In genomic region chr5:1507961-1508678, GRCh38 we compare ENCODE assay signal across 1 cellular context.
TF ChIP-seq lines count a peak whose summit lies in the region.

No MANE protein-coding gene starts in this region.

TF ChIP-seq in GM23338, 12 proteins besides CTCF, POLR2A, EP300 and RAD21 (continued from another document):
- TF ChIP-seq ZNF114 (CRISPR knock-in tag; IDR thresholded peaks at IDR 0.05): no peak
- TF ChIP-seq, protein P1, sequence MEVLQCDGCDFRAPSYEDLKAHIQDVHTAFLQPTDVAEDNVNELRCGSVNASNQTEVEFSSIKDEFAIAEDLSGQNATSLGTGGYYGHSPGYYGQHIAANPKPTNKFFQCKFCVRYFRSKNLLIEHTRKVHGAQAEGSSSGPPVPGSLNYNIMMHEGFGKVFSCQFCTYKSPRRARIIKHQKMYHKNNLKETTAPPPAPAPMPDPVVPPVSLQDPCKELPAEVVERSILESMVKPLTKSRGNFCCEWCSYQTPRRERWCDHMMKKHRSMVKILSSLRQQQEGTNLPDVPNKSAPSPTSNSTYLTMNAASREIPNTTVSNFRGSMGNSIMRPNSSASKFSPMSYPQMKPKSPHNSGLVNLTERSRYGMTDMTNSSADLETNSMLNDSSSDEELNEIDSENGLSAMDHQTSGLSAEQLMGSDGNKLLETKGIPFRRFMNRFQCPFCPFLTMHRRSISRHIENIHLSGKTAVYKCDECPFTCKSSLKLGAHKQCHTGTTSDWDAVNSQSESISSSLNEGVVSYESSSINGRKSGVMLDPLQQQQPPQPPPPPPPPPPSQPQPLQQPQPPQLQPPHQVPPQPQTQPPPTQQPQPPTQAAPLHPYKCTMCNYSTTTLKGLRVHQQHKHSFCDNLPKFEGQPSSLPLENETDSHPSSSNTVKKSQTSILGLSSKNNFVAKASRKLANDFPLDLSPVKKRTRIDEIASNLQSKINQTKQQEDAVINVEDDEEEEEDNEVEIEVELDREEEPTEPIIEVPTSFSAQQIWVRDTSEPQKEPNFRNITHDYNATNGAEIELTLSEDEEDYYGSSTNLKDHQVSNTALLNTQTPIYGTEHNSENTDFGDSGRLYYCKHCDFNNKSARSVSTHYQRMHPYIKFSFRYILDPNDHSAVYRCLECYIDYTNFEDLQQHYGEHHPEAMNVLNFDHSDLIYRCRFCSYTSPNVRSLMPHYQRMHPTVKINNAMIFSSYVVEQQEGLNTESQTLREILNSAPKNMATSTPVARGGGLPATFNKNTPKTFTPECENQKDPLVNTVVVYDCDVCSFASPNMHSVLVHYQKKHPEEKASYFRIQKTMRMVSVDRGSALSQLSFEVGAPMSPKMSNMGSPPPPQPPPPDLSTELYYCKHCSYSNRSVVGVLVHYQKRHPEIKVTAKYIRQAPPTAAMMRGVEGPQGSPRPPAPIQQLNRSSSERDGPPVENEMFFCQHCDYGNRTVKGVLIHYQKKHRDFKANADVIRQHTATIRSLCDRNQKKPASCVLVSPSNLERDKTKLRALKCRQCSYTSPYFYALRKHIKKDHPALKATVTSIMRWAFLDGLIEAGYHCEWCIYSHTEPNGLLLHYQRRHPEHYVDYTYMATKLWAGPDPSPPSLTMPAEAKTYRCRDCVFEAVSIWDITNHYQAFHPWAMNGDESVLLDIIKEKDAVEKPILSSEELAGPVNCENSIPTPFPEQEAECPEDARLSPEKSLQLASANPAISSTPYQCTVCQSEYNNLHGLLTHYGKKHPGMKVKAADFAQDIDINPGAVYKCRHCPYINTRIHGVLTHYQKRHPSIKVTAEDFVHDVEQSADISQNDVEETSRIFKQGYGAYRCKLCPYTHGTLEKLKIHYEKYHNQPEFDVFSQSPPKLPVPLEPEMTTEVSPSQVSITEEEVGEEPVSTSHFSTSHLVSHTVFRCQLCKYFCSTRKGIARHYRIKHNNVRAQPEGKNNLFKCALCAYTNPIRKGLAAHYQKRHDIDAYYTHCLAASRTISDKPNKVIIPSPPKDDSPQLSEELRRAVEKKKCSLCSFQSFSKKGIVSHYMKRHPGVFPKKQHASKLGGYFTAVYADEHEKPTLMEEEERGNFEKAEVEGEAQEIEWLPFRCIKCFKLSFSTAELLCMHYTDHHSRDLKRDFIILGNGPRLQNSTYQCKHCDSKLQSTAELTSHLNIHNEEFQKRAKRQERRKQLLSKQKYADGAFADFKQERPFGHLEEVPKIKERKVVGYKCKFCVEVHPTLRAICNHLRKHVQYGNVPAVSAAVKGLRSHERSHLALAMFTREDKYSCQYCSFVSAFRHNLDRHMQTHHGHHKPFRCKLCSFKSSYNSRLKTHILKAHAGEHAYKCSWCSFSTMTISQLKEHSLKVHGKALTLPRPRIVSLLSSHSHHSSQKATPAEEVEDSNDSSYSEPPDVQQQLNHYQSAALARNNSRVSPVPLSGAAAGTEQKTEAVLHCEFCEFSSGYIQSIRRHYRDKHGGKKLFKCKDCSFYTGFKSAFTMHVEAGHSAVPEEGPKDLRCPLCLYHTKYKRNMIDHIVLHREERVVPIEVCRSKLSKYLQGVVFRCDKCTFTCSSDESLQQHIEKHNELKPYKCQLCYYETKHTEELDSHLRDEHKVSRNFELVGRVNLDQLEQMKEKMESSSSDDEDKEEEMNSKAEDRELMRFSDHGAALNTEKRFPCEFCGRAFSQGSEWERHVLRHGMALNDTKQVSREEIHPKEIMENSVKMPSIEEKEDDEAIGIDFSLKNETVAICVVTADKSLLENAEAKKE (CRISPR knock-in tag; IDR thresholded peaks at IDR 0.05): no peak
- TF ChIP-seq JUNB (IDR thresholded peaks at IDR 0.05; ENCODE audit: unreplicated experiment): no peak
- TF ChIP-seq EZH2phosphoT487 (IDR thresholded peaks at IDR 0.05; ENCODE audit: unreplicated experiment): no peak
- TF ChIP-seq NANOG (IDR thresholded peaks at IDR 0.05; ENCODE audit: borderline replicate concordance): no peak
- no peak for TF ChIP-seq CREB1 (CRISPR knock-in tag; IDR thresholded peaks at IDR 0.05; ENCODE audit: low read depth)
- no peak for TF ChIP-seq EZH2 (IDR thresholded peaks at IDR 0.05; ENCODE audit: low read depth, unreplicated experiment)
- no peak for TF ChIP-seq POLR2AphosphoS5 (IDR thresholded peaks at IDR 0.05; ENCODE audit: low read depth)
